ENCODE assay signal across 11 cellular contexts in genomic region chr2:106143495-106144215, GRCh38. TPM values are rescaled to one million over a fixed set of nuclear protein-coding genes. Genes with fewer than 3 reads are reported as not detected.
DNase-seq lines count a peak whose midpoint lies in the region; ATAC-seq lines count a peak whose summit lies in the region.
"Had no signal": no experiment of that assay in that cellular context is flagged by ENCODE, and none has a peak within 500 bp of the region (broad histone marks: within the 10 kb centered on the region; RNA-seq: fewer than 3 reads in every experiment).

No MANE protein-coding gene starts in this region.

- no peaks in the 10 kb centered on the region for H3K27me3 ChIP-seq in effector memory CD4-positive, alpha-beta T cell (replicated peaks; ENCODE audit: control insufficient read depth, insufficient read depth, low read length, poor library complexity, severe bottlenecking)
- H3K27me3 ChIP-seq: esophagus muscularis mucosa, Peyer's patch had no signal

- peaks cover 49% of the 10 kb centered on the region for H3K4me1 ChIP-seq in effector memory CD4-positive, alpha-beta T cell (ENCODE audit: control insufficient read depth, insufficient read depth, low read length, poor library complexity, severe bottlenecking)

- ATAC-seq in stimulated activated memory B cell treated with anti-CD40 and anti-IgM and Interleukin-4, amounts not matched to agents 10 μg/mL and 1 μg/mL and 100 μg/mL, for 72 hours, result no peak
- ATAC-seq in HG03442 (IDR thresholded peaks at IDR 0.05; ENCODE audit: unreplicated experiment), result no peak
- no peak for ATAC-seq in activated CD4-positive, CD25-positive, alpha-beta regulatory T cell treated with anti-CD3 and anti-CD28 coated beads, Interleukin-2, amount 50 U/mL, for 24 hours

- H3K36me3 ChIP-seq in effector memory CD4-positive, alpha-beta T cell (ENCODE audit: control insufficient read depth, insufficient read depth, low read length), result peaks cover 5% of the 10 kb centered on the region
- H3K36me3 ChIP-seq: Peyer's patch had no signal

- H3K9me3 ChIP-seq in effector memory CD4-positive, alpha-beta T cell (ENCODE audit: control insufficient read depth, low read length), result no peaks in the 10 kb centered on the region
- H3K9me3 ChIP-seq: esophagus muscularis mucosa, Peyer's patch had no signal

- H3K4me3 Mint-ChIP-seq in activated naive CD4-positive, alpha-beta T cell treated with anti-CD3 and anti-CD28 coated beads, Interleukin-2, amount 50 U/mL, for 24 hours, result no peak overlapping the region
- H3K4me3 Mint-ChIP-seq in stimulated activated memory B cell treated with anti-CD40 and anti-IgM and Interleukin-4, amounts not matched to agents 10 μg/mL and 1 μg/mL and 100 μg/mL, for 72 hours, result no peak overlapping the region

- H3K4me1 Mint-ChIP-seq in activated naive CD4-positive, alpha-beta T cell treated with anti-CD3 and anti-CD28 coated beads, Interleukin-2, amount 50 U/mL, for 24 hours, result peaks cover 79% of the 10 kb centered on the region
- H3K4me1 Mint-ChIP-seq in stimulated activated memory B cell treated with anti-CD40 and anti-IgM and Interleukin-4, amounts not matched to agents 10 μg/mL and 1 μg/mL and 100 μg/mL, for 72 hours, result peaks cover 71% of the 10 kb centered on the region

- DNase-seq in activated naive CD4-positive, alpha-beta T cell treated with anti-CD3 and anti-CD28 coated beads, Interleukin-2, amount 50 U/mL, for 16 hours, result no peak
- peak; percentile 37 for DNase-seq in RPMI7951 (ENCODE audit: low read depth)
- no peak for DNase-seq in effector memory CD4-positive, alpha-beta T cell
- DNase-seq in G401 (ENCODE audit: low spot score), result no peak
- DNase-seq: midbrain, Peyer's patch had no signal

- no peaks in the 10 kb centered on the region for H3K9me3 Mint-ChIP-seq in activated naive CD4-positive, alpha-beta T cell treated with anti-CD3 and anti-CD28 coated beads, Interleukin-2, amount 50 U/mL, for 24 hours
- H3K9me3 Mint-ChIP-seq in stimulated activated memory B cell treated with anti-CD40 and anti-IgM and Interleukin-4, amounts not matched to agents 10 μg/mL and 1 μg/mL and 100 μg/mL, for 72 hours, result no peaks in the 10 kb centered on the region

- peaks cover 33% of the 10 kb centered on the region for H3K36me3 Mint-ChIP-seq in activated naive CD4-positive, alpha-beta T cell treated with anti-CD3 and anti-CD28 coated beads, Interleukin-2, amount 50 U/mL, for 24 hours
- peaks cover 62% of the 10 kb centered on the region for H3K36me3 Mint-ChIP-seq in stimulated activated memory B cell treated with anti-CD40 and anti-IgM and Interleukin-4, amounts not matched to agents 10 μg/mL and 1 μg/mL and 100 μg/mL, for 72 hours

- peak overlapping the region; percentile 46 for H3K27ac ChIP-seq in effector memory CD4-positive, alpha-beta T cell (ENCODE audit: insufficient read depth, low read length, poor library complexity, severe bottlenecking)
- H3K27ac ChIP-seq: esophagus muscularis mucosa, Peyer's patch had no signal

- no peak overlapping the region for H3K4me3 ChIP-seq in effector memory CD4-positive, alpha-beta T cell (ENCODE audit: insufficient read depth, low read depth, low read length, poor library complexity, severe bottlenecking)
- H3K4me3 ChIP-seq: esophagus muscularis mucosa, Peyer's patch had no signal

- H3K27ac Mint-ChIP-seq in activated naive CD4-positive, alpha-beta T cell treated with anti-CD3 and anti-CD28 coated beads, Interleukin-2, amount 50 U/mL, for 24 hours, result peak overlapping the region; percentile 79
- H3K27ac Mint-ChIP-seq in stimulated activated memory B cell treated with anti-CD40 and anti-IgM and Interleukin-4, amounts not matched to agents 10 μg/mL and 1 μg/mL and 100 μg/mL, for 72 hours, result peak overlapping the region; percentile 50

- in situ Hi-C loops in G401 (cut with HindIII; ENCODE audit: low sequenced_read_pairs), result no loop called here

- H3K27me3 Mint-ChIP-seq in activated naive CD4-positive, alpha-beta T cell treated with anti-CD3 and anti-CD28 coated beads, Interleukin-2, amount 50 U/mL, for 24 hours, result no peaks in the 10 kb centered on the region
- H3K27me3 Mint-ChIP-seq in stimulated activated memory B cell treated with anti-CD40 and anti-IgM and Interleukin-4, amounts not matched to agents 10 μg/mL and 1 μg/mL and 100 μg/mL, for 72 hours, result no peaks in the 10 kb centered on the region

RNA-seq across cellular contexts. Expression of gene UXS1, which starts 50.4 kb away (rescaled TPM):
- total RNA-seq in RPMI7951 (2014; rRNA removed; shearing (Covaris generic)), result 15.6 and 16.3 TPM in 2 replicates
- 20.1 and 29.0 TPM in 2 replicates for total RNA-seq in G401 (2014; rRNA removed; shearing (Covaris generic))
